8 cellular contexts compared by ENCODE assay signal in the genomic region with DNA sequence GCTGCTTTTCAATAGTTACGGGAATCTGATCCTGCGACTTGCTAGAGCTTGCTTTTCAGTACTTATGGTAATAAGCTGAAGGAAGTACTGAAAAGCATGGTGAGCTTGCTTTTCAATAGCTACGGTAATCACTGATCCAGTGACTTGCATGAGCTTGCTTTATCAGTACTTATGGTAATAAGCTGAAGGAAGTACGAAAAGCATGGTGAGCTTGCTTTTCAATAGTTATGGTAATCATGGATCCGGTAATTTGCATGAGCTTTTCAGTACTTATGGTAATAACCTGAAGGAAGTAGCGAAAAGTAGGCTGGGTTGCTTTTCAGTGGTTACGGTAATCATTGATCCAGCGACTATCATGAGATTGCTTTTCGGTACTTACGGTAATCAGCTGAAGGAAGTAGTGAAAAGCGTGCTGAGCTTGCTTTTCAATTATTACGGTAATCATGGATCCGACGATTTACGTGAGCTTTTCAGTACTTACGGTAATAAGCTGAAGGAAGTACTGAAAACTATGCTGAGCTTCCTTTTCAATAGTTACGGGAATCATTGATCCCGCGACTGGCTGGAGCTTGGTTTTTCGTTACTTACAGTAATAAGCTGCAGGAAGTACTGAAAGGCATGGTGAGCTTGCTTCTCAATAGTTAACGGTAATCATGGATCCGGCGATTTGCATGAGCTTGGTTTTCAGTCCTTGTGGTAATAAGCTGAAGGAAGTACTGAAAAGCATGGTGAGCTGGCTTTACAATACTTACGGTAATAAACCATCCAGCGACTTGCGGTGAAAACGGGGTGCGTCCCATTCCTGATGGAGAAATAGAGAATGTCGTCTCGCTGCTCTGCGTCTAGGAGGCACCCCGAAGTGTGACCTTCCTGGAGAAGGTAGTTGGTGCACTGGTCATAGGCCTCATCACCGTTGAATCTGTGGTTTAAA. TPM values are rescaled to one million over a fixed set of nuclear protein-coding genes. Genes with fewer than 3 reads are reported as not detected.
DNase-seq lines count a peak whose midpoint lies in the region; ATAC-seq and TF ChIP-seq lines count a peak whose summit lies in the region.

No MANE protein-coding gene starts in this region.

- H3K27ac ChIP-seq in CD4-positive, alpha-beta T cell (ENCODE audit: low read depth, low read length): no peak overlapping the region
- H3K27ac ChIP-seq in IMR-90 (ENCODE audit: insufficient read depth, low read length): no peak overlapping the region

- peaks cover 32% of the 10 kb centered on the region for H3K4me1 Mint-ChIP-seq in CD4-positive, alpha-beta T cell (ENCODE audit: low read depth)

- H3K36me3 ChIP-seq in IMR-90 (ENCODE audit: control insufficient read depth, insufficient read depth, low read length): no peaks in the 10 kb centered on the region

- no peaks in the 10 kb centered on the region for H4K20me1 ChIP-seq in IMR-90 (ENCODE audit: insufficient read depth, low read length)

- H2BK15ac ChIP-seq in IMR-90 (ENCODE audit: low read depth, low read length): no peak overlapping the region

- no peak overlapping the region for H2AK9ac ChIP-seq in IMR-90 (replicated peaks; ENCODE audit: low read depth, low read length, poor library complexity)

- H2BK120ac ChIP-seq in IMR-90 (ENCODE audit: low read depth, low read length): no peak overlapping the region

- H2AFZ ChIP-seq in IMR-90 (replicated peaks; ENCODE audit: low read length, poor library complexity): no peak overlapping the region

- no peaks in the 10 kb centered on the region for H3K4me1 ChIP-seq in IMR-90 (ENCODE audit: control insufficient read depth, insufficient read depth, low read length)

- no peak overlapping the region for H2BK5ac ChIP-seq in IMR-90 (ENCODE audit: low read depth, low read length, poor library complexity, severe bottlenecking)

- no peaks in the 10 kb centered on the region for H3K36me3 Mint-ChIP-seq in CD4-positive, alpha-beta T cell (ENCODE audit: low read depth)

- H3K4me2 ChIP-seq in IMR-90 (ENCODE audit: low read depth, low read length): peak overlapping the region; percentile 64

- WGBS in IMR-90 (ENCODE audit: extremely low coverage in 2 of 2, insufficient read length in 1 of 2), 2 experiments: 2% methylated on average over 14 of the region's 33 CpGs; no CpG with 5 or more reads in 1 of the 2 experiments

- TF ChIP-seq POLR2A in IMR-90 (IDR thresholded peaks at IDR 0.05; ENCODE audit: low read depth, low read length): no peak

- TF ChIP-seq RAD21 in IMR-90 (IDR thresholded peaks at IDR 0.05; ENCODE audit: low read length): no peak

- no peak for TF ChIP-seq CTCF in CD4-positive, alpha-beta T cell (IDR thresholded peaks at IDR 0.05)
- no peak for TF ChIP-seq CTCF in IMR-90 (conservative IDR thresholded peaks at IDR 0.05; ENCODE audit: low read depth, low read length)
- no peak for TF ChIP-seq CTCF in omental fat pad (IDR thresholded peaks at IDR 0.05)
- no peak for TF ChIP-seq CTCF in GM10248 (IDR thresholded peaks at IDR 0.05; ENCODE audit: control extremely low read depth, extremely low read depth, low read depth, missing control alignments)

- DNase-seq in CD4-positive, alpha-beta T cell: peak in 6 of 10 experiments; percentile 5 to 46 (median 16)
- DNase-seq in IMR-90 (peak; percentile 59), glomerular visceral epithelial cell (ENCODE audit: extremely low spot score) (peak; percentile 15), omental fat pad (ENCODE audit: low spot score) (no peak), NCI-H82 treated with DMSO at 0.1 percent for 48 hours (lab: John Stamatoyannopoulos, UW; ENCODE audit: unreplicated experiment) (no peak), GM10248 (ENCODE audit: extremely low spot score) (no peak)
- DNase-seq in activated effector memory CD4-positive, alpha-beta T cell treated with anti-CD3 and anti-CD28 coated beads, Interleukin-2, amount 50 U/mL, for 16 hours: peak; percentile 68

- H3K27me3 Mint-ChIP-seq in CD4-positive, alpha-beta T cell: no peaks in the 10 kb centered on the region

- no peak overlapping the region for H3K9ac ChIP-seq in IMR-90 (ENCODE audit: low read depth, low read length)

- no peaks in the 10 kb centered on the region for H3K9me3 Mint-ChIP-seq in CD4-positive, alpha-beta T cell

- H2AK5ac ChIP-seq in IMR-90 (ENCODE audit: low read depth, low read length): no peak overlapping the region

- H3K9me3 ChIP-seq in CD4-positive, alpha-beta T cell (ENCODE audit: control insufficient read depth, low read length): no peaks in the 10 kb centered on the region
- H3K9me3 ChIP-seq in IMR-90 (ENCODE audit: control insufficient read depth, insufficient read depth, low read length): peaks cover 7% of the 10 kb centered on the region; the same call in 1 of the 2 replicates

- no peak overlapping the region for H4K8ac ChIP-seq in IMR-90 (ENCODE audit: low read depth in 2 of 2, low read length in 2 of 2)

- H4K5ac ChIP-seq in IMR-90 (ENCODE audit: low read depth, low read length): no peak overlapping the region

- H3K18ac ChIP-seq in IMR-90 (ENCODE audit: low read depth, low read length): no peak overlapping the region

- H3K79me1 ChIP-seq in IMR-90 (ENCODE audit: low read depth in 1 of 2, low read length in 2 of 2): no peaks in the 10 kb centered on the region

- no peak overlapping the region for H3K56ac ChIP-seq in IMR-90 (ENCODE audit: extremely low read depth, insufficient read depth, low read length)

- peak overlapping the region; percentile 78 for H3K4me3 Mint-ChIP-seq in CD4-positive, alpha-beta T cell

- no peak overlapping the region for H3K4me3 ChIP-seq in IMR-90 (ENCODE audit: insufficient read depth, low read depth, low read length)

- no peak overlapping the region for H3K23ac ChIP-seq in IMR-90 (ENCODE audit: low read depth, low read length)

- CTCF ChIA-PET in CD4-positive, alpha-beta T cell (lab: Charles Lee): no interaction called here
- CTCF ChIA-PET in IMR-90 (lab: Yijun Ruan, JAX): no interaction called here
- CTCF ChIA-PET in GM10248 (lab: Yijun Ruan, JAX): no interaction called here

- H3K27ac Mint-ChIP-seq in CD4-positive, alpha-beta T cell: no peak overlapping the region

- no peak overlapping the region for H2BK20ac ChIP-seq in IMR-90 (ENCODE audit: low read depth, low read length)

- H3K9me1 ChIP-seq in IMR-90 (ENCODE audit: insufficient read depth, low read length): no peaks in the 10 kb centered on the region

- dilution Hi-C loops in IMR-90 (cut with HindIII; ENCODE audit: low sequenced_read_pairs, unreplicated experiment): no loop called here

- BruUV-seq in IMR-90 (replicated peaks; lab: Mats Ljungman, UMichigan): no TSS peak

- POLR2A ChIA-PET in CD4-positive, alpha-beta T cell (lab: Charles Lee): no interaction called here
- POLR2A ChIA-PET in IMR-90 (lab: Charles Lee; ENCODE audit: unreplicated experiment): no interaction called here
- POLR2A ChIA-PET in GM10248 (lab: Yijun Ruan, JAX): no interaction called here

- no peak overlapping the region for H3K4ac ChIP-seq in IMR-90 (ENCODE audit: low read depth, low read length)

- H3K27me3 ChIP-seq in CD4-positive, alpha-beta T cell (ENCODE audit: control insufficient read depth, insufficient read depth, low read length): no peaks in the 10 kb centered on the region
- H3K27me3 ChIP-seq in IMR-90 (ENCODE audit: control insufficient read depth, insufficient read depth, low read length): no peaks in the 10 kb centered on the region

- in situ Hi-C loops in IMR-90 (cut with MboI; ENCODE audit: low sequenced_read_pairs): no loop called here

- no peak overlapping the region for H3K14ac ChIP-seq in IMR-90 (replicated peaks; ENCODE audit: low read depth, low read length)

- no peak overlapping the region for H4K91ac ChIP-seq in IMR-90 (ENCODE audit: insufficient read depth, low read depth, low read length)

- intact Hi-C loops in CD4-positive, alpha-beta T cell (cut with DNase I, micrococcal nuclease): loop anchor here (1.0 to 5.0 kb wide), 3 partner anchors 40 to 186 kb away; partner anchors contain the start of gene SLC25A6 (in 1 of the 2)
- intact Hi-C loops in IMR-90 (cut with micrococcal nuclease): no loop called here

- ATAC-seq in CD4-positive, alpha-beta T cell (ENCODE audit: poor library complexity): peak; percentile 68
- peak; percentile 66 for ATAC-seq in IMR-90 (ENCODE audit: low read depth)
- peak; percentile 85 for ATAC-seq in omental fat pad (ENCODE audit: low FRiP score)
- no peak for ATAC-seq in GM19035 (IDR thresholded peaks at IDR 0.05; ENCODE audit: unreplicated experiment)

TF ChIP-seq in IMR-90, 13 proteins besides CTCF, POLR2A, EP300 and RAD21:
- peak; percentile 63; the same call in 1 of the 2 replicates for TF ChIP-seq MAFK (IDR thresholded peaks at IDR 0.05; ENCODE audit: low read depth, low read length)
- TF ChIP-seq RFX5 (IDR thresholded peaks at IDR 0.05; ENCODE audit: low read depth, low read length): no peak

RNA-seq across cellular contexts. Expression of gene CRLF2, which starts 6.5 kb away (rescaled TPM):
- under 1 TPM; 0.16 to 0.42 TPM for total RNA-seq in CD4-positive, alpha-beta T cell
- not detected in 2 replicates for total RNA-seq in IMR-90 (2012; rRNA removed)
- polyA plus RNA-seq in IMR-90 (2012; rRNA removed): not detected in 2 replicates
- polyA plus RNA-seq in IMR-90 (2012; cell fraction: cytosol; rRNA removed): not detected in 2 replicates
- not detected in 2 replicates for polyA plus RNA-seq in IMR-90 (2012; cell fraction: nucleus; rRNA removed; ENCODE audit: low replicate concordance)
- total RNA-seq in omental fat pad: 1 to 10 TPM in 1 of 4 donors, under 1 TPM in 3; 0.47 to 1.0 (median 0.61) TPM

Comparison
In these comparisons a context has a peak if more than half of its experiments do, and no peak if none do; other contexts are left out.
1. DNase-seq: peak in CD4-positive, alpha-beta T cell (6 of 10), IMR-90 (single experiment), activated effector memory CD4-positive, alpha-beta T cell treated with anti-CD3 and anti-CD28 coated beads, Interleukin-2, amount 50 U/mL, for 16 hours (single experiment) and glomerular visceral epithelial cell (single experiment); none in omental fat pad (single experiment), NCI-H82 treated with DMSO at 0.1 percent for 48 hours (single experiment) and GM10248 (single experiment).